Comparison of ENCODE assay signal across 8 cellular contexts in genomic region chr14:73739899-73740685, GRCh38. TPM values are rescaled to one million over a fixed set of nuclear protein-coding genes. Genes with fewer than 3 reads are reported as not detected.
DNase-seq lines count a peak whose midpoint lies in the region; ATAC-seq and TF ChIP-seq lines count a peak whose summit lies in the region.

No MANE protein-coding gene starts in this region.

- peaks cover 3% of the 10 kb centered on the region for H4K20me1 ChIP-seq in mammary epithelial cell (ENCODE audit: insufficient read depth, low read length)

- dilution Hi-C loops in mammary epithelial cell (cut with HindIII; ENCODE audit: low sequenced_read_pairs), result no loop called here

- H3K4me1 ChIP-seq in mammary epithelial cell (ENCODE audit: insufficient read depth, low read length), result peaks cover 61% of the 10 kb centered on the region
- peaks cover 49% of the 10 kb centered on the region for H3K4me1 ChIP-seq in mesodermal cell (ENCODE audit: control insufficient read depth, insufficient read depth, low read length, poor library complexity, severe bottlenecking)
- H3K4me1 ChIP-seq in thymus (ENCODE audit: control insufficient read depth, insufficient read depth, low read length), result peaks cover 38% of the 10 kb centered on the region
- H3K4me1 ChIP-seq in SJCRH30, result peaks cover 29% of the 10 kb centered on the region

- peaks cover 91% of the 10 kb centered on the region for H3K79me2 ChIP-seq in mammary epithelial cell (ENCODE audit: insufficient read depth, low read length)

- no peak for DNase-seq in T-helper 1 cell
- DNase-seq in mammary epithelial cell, result no peak
- no peak for DNase-seq in stimulated activated CD4-positive, alpha-beta T cell treated with anti-CD3 and anti-CD28 coated beads, Interleukin-15, amount 100 ng/mL, for 24 hours
- no peak for DNase-seq in SJCRH30

- H3K36me3 ChIP-seq in mammary epithelial cell (ENCODE audit: insufficient read depth, low read length) (peaks cover 13% of the 10 kb centered on the region), mesodermal cell (ENCODE audit: control insufficient read depth, insufficient read depth, low read length) (peaks cover 38% of the 10 kb centered on the region), thymus (ENCODE audit: control insufficient read depth, insufficient read depth) (peaks cover 33% of the 10 kb centered on the region), SJCRH30 (peaks cover 32% of the 10 kb centered on the region)

- peak overlapping the region; percentile 38 for H3K4me3 Mint-ChIP-seq in T-helper 1 cell treated with Interleukin-12 subunit alpha and Interleukin-12 subunit beta and Interleukin-4 antibody, amounts not matched to agents 30 μg/mL and 1 μg/mL, for 36 hours

- peak overlapping the region; percentile 26 for H3K27ac Mint-ChIP-seq in T-helper 1 cell treated with Interleukin-12 subunit alpha and Interleukin-12 subunit beta and Interleukin-4 antibody, amounts not matched to agents 30 μg/mL and 1 μg/mL, for 36 hours

- H3K36me3 Mint-ChIP-seq in T-helper 1 cell treated with Interleukin-12 subunit alpha and Interleukin-12 subunit beta and Interleukin-4 antibody, amounts not matched to agents 30 μg/mL and 1 μg/mL, for 36 hours (ENCODE audit: low read depth), result peaks cover 13% of the 10 kb centered on the region

- ATAC-seq in HG03135 (IDR thresholded peaks at IDR 0.05; ENCODE audit: unreplicated experiment), result no peak

- 61% methylated on average over 7 of the region's 12 CpGs for WGBS in mammary epithelial cell (ENCODE audit: low coverage, missing lambda C conversion rate)
- 95 to 96% methylated on average over 8 to 9 of the region's 12 CpGs for WGBS in mesodermal cell (ENCODE audit: insufficient coverage in 2 of 2), 2 experiments
- 93% methylated on average over 12 of the region's 12 CpGs for WGBS in thymus

- in situ Hi-C loops in mammary epithelial cell (cut with MboI; ENCODE audit: low sequenced_read_pairs in 2 of 2), result loop anchor here in 1 of 2 donors (5.0 kb wide), 1 partner anchor 87 kb away; no protein-coding TSS in a partner anchor

- H3K27me3 ChIP-seq in mammary epithelial cell (ENCODE audit: insufficient read depth, low read length) (no peaks in the 10 kb centered on the region), thymus (ENCODE audit: control insufficient read depth, insufficient read depth) (no peaks in the 10 kb centered on the region), SJCRH30 (no peaks in the 10 kb centered on the region)

- CTCF ChIA-PET in mammary epithelial cell (lab: Charles Lee; ENCODE audit: low non-redundant PET), result no interaction called here

- no TSS peak for BruUV-seq in mammary epithelial cell (replicated peaks; lab: Mats Ljungman, UMichigan)

- TF ChIP-seq CTCF in mammary epithelial cell (conservative IDR thresholded peaks at IDR 0.05 in 1 of 2, IDR thresholded peaks at IDR 0.05 in 1 of 2; ENCODE audit: extremely low read depth in 1 of 2, insufficient read depth in 1 of 2, low read depth in 1 of 2, low read length in 2 of 2), result no peak

- H2AFZ ChIP-seq in mammary epithelial cell (ENCODE audit: low read depth, low read length), result no peak overlapping the region

- peak overlapping the region; percentile 34 for H3K9ac ChIP-seq in mammary epithelial cell (ENCODE audit: insufficient read depth, low read length)

- no peaks in the 10 kb centered on the region for H3K9me3 Mint-ChIP-seq in T-helper 1 cell treated with Interleukin-12 subunit alpha and Interleukin-12 subunit beta and Interleukin-4 antibody, amounts not matched to agents 30 μg/mL and 1 μg/mL, for 36 hours

- H3K4me2 ChIP-seq in mammary epithelial cell (ENCODE audit: insufficient read depth, low read depth, low read length), result peak overlapping the region; percentile 77

- H3K4me3 ChIP-seq in mammary epithelial cell (replicated peaks in 1 of 3; ENCODE audit: insufficient read depth in 1 of 3, low read depth in 2 of 3, low read length in 3 of 3) (no peak overlapping the region), mesodermal cell (ENCODE audit: extremely low read depth, insufficient read depth, low read length, poor library complexity, severe bottlenecking) (no peak overlapping the region), thymus (ENCODE audit: low read length) (no peak overlapping the region), SJCRH30 (no peak overlapping the region)

- intact Hi-C loops in mammary epithelial cell (cut with micrococcal nuclease), result loop anchor here (5.0 kb wide), 1 partner anchor 47 kb away; no protein-coding TSS in a partner anchor

- H3K27ac ChIP-seq in mammary epithelial cell (ENCODE audit: insufficient read depth, low read depth, low read length), result no peak overlapping the region
- peak overlapping the region; percentile 10 for H3K27ac ChIP-seq in mesodermal cell (ENCODE audit: low read depth, low read length, severe bottlenecking)
- peak overlapping the region; percentile 56 for H3K27ac ChIP-seq in thymus (ENCODE audit: low read depth)
- no peak overlapping the region for H3K27ac ChIP-seq in SJCRH30

- H3K9me3 ChIP-seq in mammary epithelial cell (replicated peaks; ENCODE audit: insufficient read depth, low read length), result no peaks in the 10 kb centered on the region
- H3K9me3 ChIP-seq in mesodermal cell (ENCODE audit: control insufficient read depth, low read length), result no peaks in the 10 kb centered on the region
- no peaks in the 10 kb centered on the region for H3K9me3 ChIP-seq in thymus (ENCODE audit: control insufficient read depth)
- no peaks in the 10 kb centered on the region for H3K9me3 ChIP-seq in SJCRH30 (replicated peaks)

- no peaks in the 10 kb centered on the region for H3K27me3 Mint-ChIP-seq in T-helper 1 cell treated with Interleukin-12 subunit alpha and Interleukin-12 subunit beta and Interleukin-4 antibody, amounts not matched to agents 30 μg/mL and 1 μg/mL, for 36 hours (ENCODE audit: low read depth)

- peaks cover 53% of the 10 kb centered on the region for H3K4me1 Mint-ChIP-seq in T-helper 1 cell treated with Interleukin-12 subunit alpha and Interleukin-12 subunit beta and Interleukin-4 antibody, amounts not matched to agents 30 μg/mL and 1 μg/mL, for 36 hours (ENCODE audit: low read depth)

RNA-seq across cellular contexts. Expression of gene PNMA1, which starts 25.9 kb away (rescaled TPM):
- 10 to 100 TPM; 15.7 to 30.5 TPM for total RNA-seq in mammary epithelial cell
- 17.0 TPM for polyA plus RNA-seq in mammary epithelial cell
- 33.6 TPM for polyA minus RNA-seq in mammary epithelial cell
- 37.4 TPM for polyA plus RNA-seq in mesodermal cell (2013, experiment 1 of 2)
- 35.1 TPM for polyA plus RNA-seq in mesodermal cell (2013, experiment 2 of 2)
- 31.2 TPM for polyA plus RNA-seq in thymus
- 11.0 and 11.3 TPM in 2 replicates for total RNA-seq in SJCRH30 (2014; rRNA removed; shearing (Covaris generic))

Comparison
In these comparisons a context has a peak if more than half of its experiments do, and no peak if none do; other contexts are left out.
1. H3K27ac ChIP-seq: peak in mesodermal cell (single experiment) and thymus (single experiment); none in mammary epithelial cell (single experiment) and SJCRH30 (single experiment).